ENCODE assay signal across 8 cellular contexts in the genomic region with DNA sequence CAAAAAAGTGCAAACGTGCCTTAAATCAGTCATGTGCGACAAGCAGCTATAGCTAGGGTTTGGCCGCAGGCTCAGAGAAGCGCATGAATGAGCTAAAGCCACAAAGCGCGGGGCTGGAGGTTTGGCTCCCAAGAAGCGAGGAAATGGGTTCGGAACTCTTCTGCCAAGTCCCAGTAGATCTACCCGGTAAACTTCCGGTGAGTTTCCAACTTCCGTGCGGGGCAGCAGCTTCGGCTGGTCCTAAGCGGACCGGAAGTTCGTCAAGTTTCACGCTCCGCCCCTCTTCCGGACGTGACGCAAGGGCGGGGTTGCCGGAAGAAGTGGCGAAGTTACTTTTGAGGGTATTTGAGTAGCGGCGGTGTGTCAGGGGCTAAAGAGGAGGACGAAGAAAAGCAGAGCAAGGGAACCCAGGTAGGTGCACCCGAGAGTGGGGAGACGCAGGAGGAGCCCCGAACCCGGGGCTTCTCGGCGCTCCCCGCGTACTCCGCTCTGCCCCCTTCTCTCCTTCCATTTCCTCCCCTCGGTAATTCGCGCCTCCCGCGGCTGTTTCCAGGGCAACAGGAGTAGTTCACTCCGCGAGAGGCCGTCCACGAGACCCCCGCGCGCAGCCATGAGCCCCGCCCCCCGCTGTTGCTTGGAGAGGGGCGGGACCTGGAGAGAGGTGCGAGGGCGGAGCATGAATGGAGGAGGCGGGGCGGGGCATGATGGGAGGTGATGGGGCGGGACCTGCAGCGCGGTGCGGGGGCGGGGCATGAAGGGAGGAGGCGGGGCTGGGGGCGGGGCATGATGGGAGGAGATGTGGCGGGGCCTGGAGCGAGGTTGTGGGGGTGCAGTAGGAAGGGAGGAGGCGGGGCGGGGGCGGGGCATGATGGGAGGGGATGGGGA. TPM values are rescaled to one million over a fixed set of nuclear protein-coding genes. Genes with fewer than 3 reads are reported as not detected.
DNase-seq lines count a peak whose midpoint lies in the region; ATAC-seq and TF ChIP-seq lines count a peak whose summit lies in the region.

NR1H2 (plus strand) TSS at position 292 of the 885 bp plus-strand sequence. CDS start 1,149 bp downstream, outside the sequence.

- no peaks in the 10 kb centered on the region for H3K79me2 ChIP-seq in SU-DHL-6 (ENCODE audit: insufficient read depth, low read length)

- intact Hi-C loops in Right ventricle myocardium inferior (cut with DNase I) (loop anchor here (5.0 kb wide), 1 partner anchor 56 kb away; the partner anchor contains the start of gene MYBPC2), ovary (cut with DNase I) (loop anchor here in 1 of 4 donors (5.0 kb wide), 1 partner anchor 101 kb away; the partner anchor contains the start of genes EMC10 and GARIN5A), thyroid gland (cut with DNase I) (no loop called here)

- peak within 1 kb of the TSS; percentile 94 for H3K27ac ChIP-seq in SU-DHL-6 (ENCODE audit: low read depth, low read length)
- H3K27ac ChIP-seq in ovary: peak within 1 kb of the TSS; percentile 92 to 98
- H3K27ac ChIP-seq in thyroid gland: peak within 1 kb of the TSS; percentile 93 to 99 (median 97)

- no peaks in the 10 kb centered on the region for H3K9me3 ChIP-seq in SU-DHL-6 (ENCODE audit: insufficient read depth, low read length)
- H3K9me3 ChIP-seq in ovary: no peaks in the 10 kb centered on the region
- H3K9me3 ChIP-seq in thyroid gland: no peaks in the 10 kb centered on the region

- peak; percentile 92 for DNase-seq in NCI-H128 (lab: John Stamatoyannopoulos, UW; ENCODE audit: unreplicated experiment)
- peak; percentile 91 for DNase-seq in activated naive CD8-positive, alpha-beta T cell treated with anti-CD3 and anti-CD28 coated beads, Interleukin-2, amount 10 ng/mL, durations not matched to agents 7 days and 5 days
- DNase-seq in Right ventricle myocardium inferior (ENCODE audit: missing footprints): peak; percentile 95
- peak; percentile 94 to 97 (median 96) for DNase-seq in ovary
- DNase-seq in thyroid gland: peak; percentile 94 to 95

- 1 to 2% (median 1%) methylated on average over 66 to 67 of the region's 67 CpGs for WGBS in ovary, 3 donors
- WGBS in thyroid gland, 2 donors: 1 to 4% methylated on average over 58 to 62 of the region's 67 CpGs

- H3K4me1 ChIP-seq in ovary (ENCODE audit: insufficient read depth): no peaks in the 10 kb centered on the region
- H3K4me1 ChIP-seq in thyroid gland: peaks cover 5 to 32% of the 10 kb centered on the region in 2 donors

- TF ChIP-seq POLR2A in ovary (IDR thresholded peaks at IDR 0.05) (peak; percentile 93), thyroid gland (IDR thresholded peaks at IDR 0.05) (peak in 1 of 2 donors; percentile 77)

- H2AFZ ChIP-seq in SU-DHL-6 (ENCODE audit: low read depth, low read length, severe bottlenecking): peak within 1 kb of the TSS; percentile 96

- H3K4me3 ChIP-seq in GM08714 (ENCODE audit: low read length) (peak within 1 kb of the TSS; percentile 78), SU-DHL-6 (ENCODE audit: insufficient read depth, low read length, poor library complexity, severe bottlenecking) (peak within 1 kb of the TSS; percentile 97), ovary (peak within 1 kb of the TSS; percentile 79), thyroid gland (replicated peaks in 1 of 3) (peak within 1 kb of the TSS in 2 of 3 donors; percentile 90 to 96)

- H3K36me3 ChIP-seq in SU-DHL-6 (ENCODE audit: low read length) (no peaks in the 10 kb centered on the region), ovary (no peaks in the 10 kb centered on the region), thyroid gland (peaks cover 39 to 42% of the 10 kb centered on the region in 2 donors)

- peaks cover 11% of the 10 kb centered on the region for H3K4me1 Mint-ChIP-seq in activated naive CD8-positive, alpha-beta T cell treated with anti-CD3 and anti-CD28 coated beads, Interleukin-2, amount 10 ng/mL, durations not matched to agents 7 days and 5 days

- H3K9me2 ChIP-seq in SU-DHL-6 (replicated peaks; ENCODE audit: insufficient read depth, low read length): no peaks in the 10 kb centered on the region

- no peaks in the 10 kb centered on the region for H3K27me3 Mint-ChIP-seq in activated naive CD8-positive, alpha-beta T cell treated with anti-CD3 and anti-CD28 coated beads, Interleukin-2, amount 10 ng/mL, durations not matched to agents 7 days and 5 days

- H3K4me3 Mint-ChIP-seq in activated naive CD8-positive, alpha-beta T cell treated with anti-CD3 and anti-CD28 coated beads, Interleukin-2, amount 10 ng/mL, durations not matched to agents 7 days and 5 days: peak within 1 kb of the TSS; percentile 92

- peak within 1 kb of the TSS; percentile 93 for H3K9ac ChIP-seq in SU-DHL-6 (ENCODE audit: low read length)

- peaks cover 14% of the 10 kb centered on the region for H3F3A ChIP-seq in SU-DHL-6 (ENCODE audit: insufficient read depth)

- TF ChIP-seq CTCF in SU-DHL-6 (IDR thresholded peaks at IDR 0.05; ENCODE audit: insufficient read depth, low read length, poor library complexity, severe bottlenecking): no peak
- no peak for TF ChIP-seq CTCF in ovary (IDR thresholded peaks at IDR 0.05)
- no peak for TF ChIP-seq CTCF in thyroid gland (IDR thresholded peaks at IDR 0.05)

- H3K27me3 ChIP-seq in SU-DHL-6 (ENCODE audit: low read length) (no peaks in the 10 kb centered on the region), ovary (no peaks in the 10 kb centered on the region), thyroid gland (no peaks in the 10 kb centered on the region)

- TF ChIP-seq EP300 in ovary (IDR thresholded peaks at IDR 0.05): peak; percentile 51

- no peaks in the 10 kb centered on the region for H4K20me1 ChIP-seq in SU-DHL-6 (ENCODE audit: low read depth, low read length)

- H3K9me3 Mint-ChIP-seq in activated naive CD8-positive, alpha-beta T cell treated with anti-CD3 and anti-CD28 coated beads, Interleukin-2, amount 10 ng/mL, durations not matched to agents 7 days and 5 days: no peaks in the 10 kb centered on the region

- peak within 1 kb of the TSS; percentile 99 for H3K4me2 ChIP-seq in SU-DHL-6 (ENCODE audit: low read depth, low read length, poor library complexity, severe bottlenecking)

- POLR2A ChIA-PET in activated naive CD8-positive, alpha-beta T cell treated with anti-CD3 and anti-CD28 coated beads, Interleukin-2, amount 10 ng/mL, durations not matched to agents 7 days and 5 days (lab: Charles Lee): interaction anchor here (0.5 to 2.0 kb wide), 10 partner anchors 8 to 438 kb away, joined by 3 to 13 read pairs (median 4); partner anchors contain the start of gene POLD1

- H3K36me3 Mint-ChIP-seq in activated naive CD8-positive, alpha-beta T cell treated with anti-CD3 and anti-CD28 coated beads, Interleukin-2, amount 10 ng/mL, durations not matched to agents 7 days and 5 days: peaks cover 11% of the 10 kb centered on the region

- H3K27ac Mint-ChIP-seq in activated naive CD8-positive, alpha-beta T cell treated with anti-CD3 and anti-CD28 coated beads, Interleukin-2, amount 10 ng/mL, durations not matched to agents 7 days and 5 days: peak within 1 kb of the TSS; percentile 98

- ATAC-seq in HG02623 (IDR thresholded peaks at IDR 0.05; ENCODE audit: unreplicated experiment) (peak; percentile 70), Right ventricle myocardium inferior (peak; percentile 96)
- peak; percentile 88 for ATAC-seq in activated naive CD8-positive, alpha-beta T cell treated with anti-CD3 and anti-CD28 coated beads, Interleukin-2, amount 10 ng/mL, durations not matched to agents 7 days and 5 days (ENCODE audit: low read depth)

RNA-seq across cellular contexts. Expression of gene NR1H2, which starts in this region (rescaled TPM):
- 10 to 100 TPM; 81.6 to 82.8 TPM for total RNA-seq in activated naive CD8-positive, alpha-beta T cell treated with anti-CD3 and anti-CD28 coated beads, Interleukin-2, amount 10 ng/mL, durations not matched to agents 7 days and 5 days
- total RNA-seq in Right ventricle myocardium inferior: 69.5 TPM
- 10 to 100 TPM; 58.6 to 84.2 (median 62.3) TPM for total RNA-seq in ovary
- polyA plus RNA-seq in ovary: 10 to 100 TPM; 11.5 to 72.1 TPM
- 100 to 1,000 TPM in 2 of 4 donors, 10 to 100 TPM in 2; 76.4 to 114 (median 100) TPM for total RNA-seq in thyroid gland

Comparison
In these comparisons a context has a peak if more than half of its experiments do, and no peak if none do; other contexts are left out.
1. Peak in every context shown above with its lines: DNase-seq, ATAC-seq, H3K4me3 ChIP-seq and H3K27ac ChIP-seq.